Comparison of ENCODE assay signal across 9 cellular contexts in genomic region chr9:104775574-104775936, GRCh38. TPM values are rescaled to one million over a fixed set of nuclear protein-coding genes. Genes with fewer than 3 reads are reported as not detected.
DNase-seq lines count a peak whose midpoint lies in the region; ATAC-seq and TF ChIP-seq lines count a peak whose summit lies in the region.
"Had no signal": no experiment of that assay in that cellular context is flagged by ENCODE, and none has a peak within 500 bp of the region (broad histone marks: within the 10 kb centered on the region; RNA-seq: fewer than 3 reads in every experiment).

No MANE protein-coding gene starts in this region.

- CTCF ChIA-PET in activated CD8-positive, alpha-beta T cell treated with anti-CD3 and anti-CD28 coated beads for 36 hours (lab: Charles Lee) = interaction anchor here (0.9 kb wide), 1 partner anchor 12 kb away, joined by 3 read pairs; no protein-coding TSS in a partner anchor
- CTCF ChIA-PET in activated CD4-positive, alpha-beta memory T cell treated with anti-CD3 and anti-CD28 coated beads, Interleukin-2, amount 10 ng/mL, durations not matched to agents 7 days and 5 days (lab: Charles Lee) = no interaction called here

- intact Hi-C loops in activated CD8-positive, alpha-beta T cell treated with anti-CD3 and anti-CD28 coated beads for 36 hours (cut with micrococcal nuclease) = no loop called here

- H3K4me3 Mint-ChIP-seq in natural killer cell treated with Interleukin-12 subunit alpha and Interleukin-12 subunit beta and Interleukin-15 and Interleukin-18, amount 100 ng/mL, for 72 hours = no peak overlapping the region
- no peak overlapping the region for H3K4me3 Mint-ChIP-seq in activated CD8-positive, alpha-beta T cell treated with anti-CD3 and anti-CD28 coated beads for 36 hours
- no peak overlapping the region for H3K4me3 Mint-ChIP-seq in activated CD4-positive, alpha-beta memory T cell treated with anti-CD3 and anti-CD28 coated beads, Interleukin-2, amount 10 ng/mL, durations not matched to agents 7 days and 5 days
- H3K4me3 Mint-ChIP-seq: mesothelial cell of epicardium had no signal

- H3K27ac Mint-ChIP-seq in natural killer cell treated with Interleukin-12 subunit alpha and Interleukin-12 subunit beta and Interleukin-15 and Interleukin-18, amount 100 ng/mL, for 72 hours = no peak overlapping the region
- H3K27ac Mint-ChIP-seq in activated CD8-positive, alpha-beta T cell treated with anti-CD3 and anti-CD28 coated beads for 36 hours = no peak overlapping the region
- no peak overlapping the region for H3K27ac Mint-ChIP-seq in activated CD4-positive, alpha-beta memory T cell treated with anti-CD3 and anti-CD28 coated beads, Interleukin-2, amount 10 ng/mL, durations not matched to agents 7 days and 5 days
- H3K27ac Mint-ChIP-seq: mesothelial cell of epicardium had no signal

- H3K9me3 Mint-ChIP-seq in natural killer cell treated with Interleukin-12 subunit alpha and Interleukin-12 subunit beta and Interleukin-15 and Interleukin-18, amount 100 ng/mL, for 72 hours = no peaks in the 10 kb centered on the region
- no peaks in the 10 kb centered on the region for H3K9me3 Mint-ChIP-seq in activated CD8-positive, alpha-beta T cell treated with anti-CD3 and anti-CD28 coated beads for 36 hours
- H3K9me3 Mint-ChIP-seq in activated CD4-positive, alpha-beta memory T cell treated with anti-CD3 and anti-CD28 coated beads, Interleukin-2, amount 10 ng/mL, durations not matched to agents 7 days and 5 days = no peaks in the 10 kb centered on the region
- H3K9me3 Mint-ChIP-seq: mesothelial cell of epicardium had no signal

- POLR2A ChIA-PET in activated CD8-positive, alpha-beta T cell treated with anti-CD3 and anti-CD28 coated beads for 36 hours (lab: Charles Lee) = interaction anchor here (1.1 kb wide), 1 partner anchor 14 kb away, joined by 3 read pairs; no protein-coding TSS in a partner anchor
- POLR2A ChIA-PET in activated CD4-positive, alpha-beta memory T cell treated with anti-CD3 and anti-CD28 coated beads, Interleukin-2, amount 10 ng/mL, durations not matched to agents 7 days and 5 days (lab: Charles Lee) = no interaction called here

- ATAC-seq in GM18909 (IDR thresholded peaks at IDR 0.05; ENCODE audit: poor library complexity, unreplicated experiment) (peak; percentile 70), HG02588 (IDR thresholded peaks at IDR 0.05; ENCODE audit: unreplicated experiment) (peak; percentile 69), HG03469 (IDR thresholded peaks at IDR 0.05; ENCODE audit: unreplicated experiment) (peak; percentile 47)
- peak; percentile 20 to 54 for ATAC-seq in natural killer cell treated with Interleukin-12 subunit alpha and Interleukin-12 subunit beta and Interleukin-15 and Interleukin-18, amount 100 ng/mL, for 72 hours
- no peak for ATAC-seq in activated CD8-positive, alpha-beta T cell treated with anti-CD3 and anti-CD28 coated beads for 36 hours

- H3K27me3 Mint-ChIP-seq in natural killer cell treated with Interleukin-12 subunit alpha and Interleukin-12 subunit beta and Interleukin-15 and Interleukin-18, amount 100 ng/mL, for 72 hours = peaks cover 6 to 25% of the 10 kb centered on the region in 2 donors
- peaks cover 3% of the 10 kb centered on the region for H3K27me3 Mint-ChIP-seq in activated CD8-positive, alpha-beta T cell treated with anti-CD3 and anti-CD28 coated beads for 36 hours
- H3K27me3 Mint-ChIP-seq in activated CD4-positive, alpha-beta memory T cell treated with anti-CD3 and anti-CD28 coated beads, Interleukin-2, amount 10 ng/mL, durations not matched to agents 7 days and 5 days = peaks cover 8% of the 10 kb centered on the region

- no peak for TF ChIP-seq CTCF in activated CD8-positive, alpha-beta T cell treated with anti-CD3 and anti-CD28 coated beads for 36 hours (IDR thresholded peaks at IDR 0.05)

- DNase-seq in natural killer cell treated with Interleukin-12 subunit alpha and Interleukin-12 subunit beta and Interleukin-15 and Interleukin-18, amount 100 ng/mL, for 72 hours (ENCODE audit: low spot score) = no peak
- DNase-seq in activated CD8-positive, alpha-beta T cell treated with anti-CD3 and anti-CD28 coated beads for 36 hours = no peak
- no peak for DNase-seq in activated T-cell treated with anti-CD3 and anti-CD28 coated beads, Interleukin-2, amount 50 U/mL, for 48 hours
- DNase-seq in midbrain (lab: John Stamatoyannopoulos, UW) = no peak
- DNase-seq in activated CD4-positive, alpha-beta memory T cell treated with anti-CD3 and anti-CD28 coated beads, Interleukin-2, amount 10 ng/mL, durations not matched to agents 7 days and 5 days = no peak

- H3K4me1 Mint-ChIP-seq in natural killer cell treated with Interleukin-12 subunit alpha and Interleukin-12 subunit beta and Interleukin-15 and Interleukin-18, amount 100 ng/mL, for 72 hours (ENCODE audit: low read depth in 2 of 2) = no peaks in the 10 kb centered on the region
- no peaks in the 10 kb centered on the region for H3K4me1 Mint-ChIP-seq in activated CD8-positive, alpha-beta T cell treated with anti-CD3 and anti-CD28 coated beads for 36 hours (ENCODE audit: low read depth)
- H3K4me1 Mint-ChIP-seq in activated CD4-positive, alpha-beta memory T cell treated with anti-CD3 and anti-CD28 coated beads, Interleukin-2, amount 10 ng/mL, durations not matched to agents 7 days and 5 days = no peaks in the 10 kb centered on the region

- H3K36me3 Mint-ChIP-seq in natural killer cell treated with Interleukin-12 subunit alpha and Interleukin-12 subunit beta and Interleukin-15 and Interleukin-18, amount 100 ng/mL, for 72 hours = no peaks in the 10 kb centered on the region
- H3K36me3 Mint-ChIP-seq in activated CD8-positive, alpha-beta T cell treated with anti-CD3 and anti-CD28 coated beads for 36 hours (ENCODE audit: low read depth) = no peaks in the 10 kb centered on the region
- no peaks in the 10 kb centered on the region for H3K36me3 Mint-ChIP-seq in activated CD4-positive, alpha-beta memory T cell treated with anti-CD3 and anti-CD28 coated beads, Interleukin-2, amount 10 ng/mL, durations not matched to agents 7 days and 5 days (ENCODE audit: low read depth)

RNA-seq across cellular contexts. Expression of gene NIPSNAP3B, which starts 11.6 kb away (rescaled TPM):
- not detected for total RNA-seq in natural killer cell treated with Interleukin-12 subunit alpha and Interleukin-12 subunit beta and Interleukin-15 and Interleukin-18, amount 100 ng/mL, for 72 hours
- under 1 TPM; 0.45 to 0.63 TPM for total RNA-seq in activated CD8-positive, alpha-beta T cell treated with anti-CD3 and anti-CD28 coated beads for 36 hours
- total RNA-seq in activated CD4-positive, alpha-beta memory T cell treated with anti-CD3 and anti-CD28 coated beads, Interleukin-2, amount 10 ng/mL, durations not matched to agents 7 days and 5 days = 1 to 10 TPM in 1 of 2 experiments, under 1 TPM in 1; 0.28 to 1.5 TPM

RNA-seq across cellular contexts. Expression of gene NIPSNAP3A, which starts 28.1 kb away (rescaled TPM):
- 1 to 10 TPM; 5.6 to 7.7 TPM for total RNA-seq in natural killer cell treated with Interleukin-12 subunit alpha and Interleukin-12 subunit beta and Interleukin-15 and Interleukin-18, amount 100 ng/mL, for 72 hours
- total RNA-seq in activated CD8-positive, alpha-beta T cell treated with anti-CD3 and anti-CD28 coated beads for 36 hours = 10 to 100 TPM; 12.2 to 12.4 TPM
- total RNA-seq in activated CD4-positive, alpha-beta memory T cell treated with anti-CD3 and anti-CD28 coated beads, Interleukin-2, amount 10 ng/mL, durations not matched to agents 7 days and 5 days = 10 to 100 TPM; 14.0 to 17.1 TPM
